Comparison of ENCODE assay signal across 8 cellular contexts in genomic region chr19:15432629-15433518, GRCh38. TPM values are rescaled to one million over a fixed set of nuclear protein-coding genes. Genes with fewer than 3 reads are reported as not detected.
A peak's percentile ranks its signal among the peaks of the same experiment; 100 is the strongest.
DNase-seq lines count a peak whose midpoint lies in the region; ATAC-seq and TF ChIP-seq lines count a peak whose summit lies in the region.

No MANE protein-coding gene starts in this region.

- H3K27ac ChIP-seq in aorta (ENCODE audit: low read depth in 1 of 2, low read length in 2 of 2), result peak overlapping the region; percentile 10 to 84

- peaks cover 6% of the 10 kb centered on the region for H3K36me3 ChIP-seq in GM06990 (ENCODE audit: control insufficient read depth, insufficient read depth, low read length)
- no peaks in the 10 kb centered on the region for H3K36me3 ChIP-seq in aorta (ENCODE audit: control insufficient read depth in 1 of 2, insufficient read depth in 2 of 2, low read length in 1 of 2)

- no peaks in the 10 kb centered on the region for H3K9me3 ChIP-seq in aorta (ENCODE audit: control insufficient read depth, low read length)

- WGBS in aorta, 2 donors, result 0% methylated on average over 53 to 75 of the region's 75 CpGs

- H3K27me3 ChIP-seq in GM06990 (replicated peaks; ENCODE audit: control insufficient read depth, insufficient read depth, low read length), result no peaks in the 10 kb centered on the region
- no peaks in the 10 kb centered on the region for H3K27me3 ChIP-seq in aorta (ENCODE audit: control insufficient read depth in 1 of 2, insufficient read depth in 2 of 2, low read length in 1 of 2)

- H3K4me3 ChIP-seq in GM06990 (replicated peaks; ENCODE audit: low read depth, low read length) (peak overlapping the region; percentile 74), aorta (ENCODE audit: low read length in 2 of 2) (peak overlapping the region; percentile 46 to 80)

- intact Hi-C loops in aorta (cut with DNase I), result loop anchor here in 1 of 2 donors (5.0 kb wide), 1 partner anchor 171 kb away; no protein-coding TSS in a partner anchor

- H3K4me1 ChIP-seq in aorta (ENCODE audit: control insufficient read depth in 1 of 2, insufficient read depth in 2 of 2, low read length in 2 of 2), result no peaks in the 10 kb centered on the region

- no peak for TF ChIP-seq CTCF in GM06990 (IDR thresholded peaks at IDR 0.05; ENCODE audit: insufficient read depth, low read length, poor library complexity, severe bottlenecking)

- DNase-seq in GM06990 (ENCODE audit: extremely low read depth, insufficient read length) (peak; percentile 95), NCI-H1930 (lab: John Stamatoyannopoulos, UW) (peak; percentile 64 to 77), T1000 (lab: John Stamatoyannopoulos, UW) (peak; percentile 88), astrocyte of the hippocampus (ENCODE audit: low read depth, low spot score) (peak; percentile 98), hippocampal formation (lab: John Stamatoyannopoulos, UW) (peak; percentile 81 to 82), retina (peak; percentile 94), aorta (peak; percentile 96 to 98)

- peak; percentile 61 for ATAC-seq in HG02610 (IDR thresholded peaks at IDR 0.05; ENCODE audit: unreplicated experiment)
- ATAC-seq in aorta (ENCODE audit: low FRiP score), result peak; percentile 96

RNA-seq across cellular contexts. Expression of gene AKAP8L, which starts 14.1 kb away (rescaled TPM):
- 100 to 1,000 TPM in 1 of 2 donors, 10 to 100 TPM in 1; 70.8 to 106 TPM for total RNA-seq in aorta
- 100 to 1,000 TPM in 1 of 2 donors, 10 to 100 TPM in 1; 34.7 to 243 TPM for polyA plus RNA-seq in aorta

RNA-seq across cellular contexts. Expression of gene WIZ, which starts 16.9 kb away (rescaled TPM):
- total RNA-seq in aorta, result 10 to 100 TPM; 38.0 to 41.4 TPM
- 10 to 100 TPM in 1 of 2 donors, 1 to 10 TPM in 1; 8.0 to 23.3 TPM for polyA plus RNA-seq in aorta

RNA-seq across cellular contexts. Expression of gene RASAL3, which starts 31.5 kb away (rescaled TPM):
- 10 to 100 TPM in 1 of 2 donors, 1 to 10 TPM in 1; 6.3 to 10.9 TPM for total RNA-seq in aorta
- 1 to 10 TPM in 1 of 2 donors, under 1 TPM in 1; 0.90 to 3.3 TPM for polyA plus RNA-seq in aorta

RNA-seq across cellular contexts. Expression of gene PGLYRP2, which starts 46.4 kb away (rescaled TPM):
- total RNA-seq in aorta, result not detected
- not detected for polyA plus RNA-seq in aorta

RNA-seq across cellular contexts. Expression of gene AKAP8, which starts 53.3 kb away (rescaled TPM):
- total RNA-seq in aorta, result 10 to 100 TPM; 35.3 to 48.1 TPM
- 10 to 100 TPM in 1 of 2 donors, 1 to 10 TPM in 1; 7.5 to 22.2 TPM for polyA plus RNA-seq in aorta

Comparison
In these comparisons a context has a peak if more than half of its experiments do, and no peak if none do; other contexts are left out.
1. Peak in every context shown above with its lines: DNase-seq, ATAC-seq, H3K4me3 ChIP-seq and H3K27ac ChIP-seq.